29 cellular contexts compared by ENCODE assay signal in genomic region chr12:80200414-80200813, GRCh38.
"Had no signal": no experiment of that assay in that cellular context is flagged by ENCODE, and none has a peak within 500 bp of the region (broad histone marks: within the 10 kb centered on the region; RNA-seq: fewer than 3 reads in every experiment).

No MANE protein-coding gene starts in this region.

- H2AFZ ChIP-seq: PC-9 had no signal

- H3K4me2 ChIP-seq: KMS-11, PC-9 had no signal

- H3K27ac Mint-ChIP-seq: activated CD4-positive, alpha-beta T cell treated with anti-CD3 and anti-CD28 coated beads, Interleukin-2, amount 10 ng/mL, durations not matched to agents 24 days and 14 days; activated CD8-positive, alpha-beta T cell treated with anti-CD3 and anti-CD28 coated beads for 36 hours; activated naive CD4-positive, alpha-beta T cell treated with anti-CD3 and anti-CD28 coated beads, Interleukin-2, amount 50 U/mL, for 24 hours; activated naive CD8-positive, alpha-beta T cell treated with anti-CD3 and anti-CD28 coated beads, Interleukin-2, amount 10 ng/mL, durations not matched to agents 7 days and 5 days; activated T-cell treated with anti-CD3 and anti-CD28 coated beads, Interleukin-2, amount 50 U/mL, for 72 hours; activated T-helper 17 cell treated with anti-CD3 and anti-CD28 coated beads, Interleukin-2, amount 50 U/mL, for 72 hours had no signal

- H3K27ac ChIP-seq: ascending aorta, KMS-11, PC-9, RWPE1, SK-N-MC had no signal

- DNase-seq: activated CD4-positive, alpha-beta T cell treated with anti-CD3 and anti-CD28 coated beads, Interleukin-2, amount 10 ng/mL, durations not matched to agents 24 days and 14 days; activated CD4-positive, alpha-beta T cell treated with anti-CD3 and anti-CD28 coated beads, Interleukin-2, amount 50 U/mL, for 4 hours; activated CD8-positive, alpha-beta T cell treated with anti-CD3 and anti-CD28 coated beads for 36 hours; activated effector memory CD4-positive, alpha-beta T cell treated with anti-CD3 and anti-CD28 coated beads, Interleukin-2, amount 50 U/mL, for 16 hours; activated naive CD4-positive, alpha-beta T cell treated with Interleukin-2 at 50 U/mL for 16 hours; activated naive CD8-positive, alpha-beta T cell treated with anti-CD3 and anti-CD28 coated beads, Interleukin-2, amount 10 ng/mL, durations not matched to agents 7 days and 5 days; activated T-cell treated with anti-CD3 and anti-CD28 coated beads, Interleukin-2, amount 50 U/mL, for 1 hour; activated T-cell treated with anti-CD3 and anti-CD28 coated beads, Interleukin-2, amount 50 U/mL, for 72 hours; amygdala; NCI-H1092 treated with DMSO at 0.1 percent for 48 hours; NCI-H187; NCI-H2029 treated with DMSO at 0.1 percent for 48 hours; NCI-H2107; NCI-H2171; NCI-H446; NCI-H510A treated with DMSO at 0.1 percent for 48 hours; NCI-H526 treated with DMSO at 0.1 percent for 48 hours; NK-92 treated with Interleukin-12 subunit alpha and Interleukin-12 subunit beta, amount 100 ng/mL, for 24 hours; PC-9; Right ventricle myocardium superior; T1000 had no signal

- H3K4me1 Mint-ChIP-seq: activated CD4-positive, alpha-beta T cell treated with anti-CD3 and anti-CD28 coated beads, Interleukin-2, amount 10 ng/mL, durations not matched to agents 24 days and 14 days; activated naive CD4-positive, alpha-beta T cell treated with anti-CD3 and anti-CD28 coated beads, Interleukin-2, amount 50 U/mL, for 24 hours; activated naive CD8-positive, alpha-beta T cell treated with anti-CD3 and anti-CD28 coated beads, Interleukin-2, amount 10 ng/mL, durations not matched to agents 7 days and 5 days; activated T-helper 17 cell treated with anti-CD3 and anti-CD28 coated beads, Interleukin-2, amount 50 U/mL, for 72 hours; central memory CD8-positive, alpha-beta T cell had no signal

- H3K27me3 ChIP-seq: ascending aorta, cardiac muscle cell had no signal

- H3K36me3 ChIP-seq: ascending aorta, cardiac muscle cell had no signal

- H3K4me3 Mint-ChIP-seq: activated CD4-positive, alpha-beta T cell treated with anti-CD3 and anti-CD28 coated beads, Interleukin-2, amount 10 ng/mL, durations not matched to agents 24 days and 14 days; activated CD8-positive, alpha-beta T cell treated with anti-CD3 and anti-CD28 coated beads for 36 hours; activated naive CD4-positive, alpha-beta T cell treated with anti-CD3 and anti-CD28 coated beads, Interleukin-2, amount 50 U/mL, for 24 hours; activated naive CD8-positive, alpha-beta T cell treated with anti-CD3 and anti-CD28 coated beads, Interleukin-2, amount 10 ng/mL, durations not matched to agents 7 days and 5 days; activated T-cell treated with anti-CD3 and anti-CD28 coated beads, Interleukin-2, amount 50 U/mL, for 72 hours; activated T-helper 17 cell treated with anti-CD3 and anti-CD28 coated beads, Interleukin-2, amount 50 U/mL, for 72 hours; central memory CD8-positive, alpha-beta T cell had no signal

- ATAC-seq: activated CD8-positive, alpha-beta T cell treated with anti-CD3 and anti-CD28 coated beads for 36 hours; activated T-cell treated with anti-CD3 and anti-CD28 coated beads, Interleukin-2, amount 50 U/mL, for 72 hours; activated T-helper 17 cell treated with anti-CD3 and anti-CD28 coated beads, Interleukin-2, amount 50 U/mL, for 72 hours had no signal

- H3K9me3 ChIP-seq: ascending aorta had no signal

- H3K9me3 Mint-ChIP-seq: activated CD4-positive, alpha-beta T cell treated with anti-CD3 and anti-CD28 coated beads, Interleukin-2, amount 10 ng/mL, durations not matched to agents 24 days and 14 days; activated CD8-positive, alpha-beta T cell treated with anti-CD3 and anti-CD28 coated beads for 36 hours; activated naive CD4-positive, alpha-beta T cell treated with anti-CD3 and anti-CD28 coated beads, Interleukin-2, amount 50 U/mL, for 24 hours; activated naive CD8-positive, alpha-beta T cell treated with anti-CD3 and anti-CD28 coated beads, Interleukin-2, amount 10 ng/mL, durations not matched to agents 7 days and 5 days; activated T-cell treated with anti-CD3 and anti-CD28 coated beads, Interleukin-2, amount 50 U/mL, for 72 hours; activated T-helper 17 cell treated with anti-CD3 and anti-CD28 coated beads, Interleukin-2, amount 50 U/mL, for 72 hours; central memory CD8-positive, alpha-beta T cell had no signal

- H3K4me1 ChIP-seq: ascending aorta had no signal

- H3K36me3 Mint-ChIP-seq: activated naive CD4-positive, alpha-beta T cell treated with anti-CD3 and anti-CD28 coated beads, Interleukin-2, amount 50 U/mL, for 24 hours; activated naive CD8-positive, alpha-beta T cell treated with anti-CD3 and anti-CD28 coated beads, Interleukin-2, amount 10 ng/mL, durations not matched to agents 7 days and 5 days had no signal

- H3K4me3 ChIP-seq: ascending aorta, cardiac muscle cell, PC-9, SK-N-MC had no signal
